In genomic region chr7:85104432-85105205, GRCh38 we compare ENCODE assay signal across 17 cellular contexts.
DNase-seq lines count a peak whose midpoint lies in the region; ATAC-seq, FAIRE-seq and TF ChIP-seq lines count a peak whose summit lies in the region.
"Had no signal": no experiment of that assay in that cellular context is flagged by ENCODE, and none has a peak within 500 bp of the region (broad histone marks: within the 10 kb centered on the region; RNA-seq: fewer than 3 reads in every experiment).

No MANE protein-coding gene starts in this region.

- FAIRE-seq in urothelium cell line (lab: Jason Lieb, UNC): no peak
- FAIRE-seq: RCC 7860 had no signal

- no peak for TF ChIP-seq CTCF in foreskin keratinocyte (conservative IDR thresholded peaks at IDR 0.05)

- H3K27me3 ChIP-seq in foreskin keratinocyte: no peaks in the 10 kb centered on the region
- H3K27me3 ChIP-seq: colonic mucosa had no signal

- ATAC-seq in Right ventricle myocardium inferior: peak; percentile 31
- peak; percentile 75 for ATAC-seq in foreskin keratinocyte
- ATAC-seq in GM21528 (IDR thresholded peaks at IDR 0.05; ENCODE audit: low FRiP score, unreplicated experiment): no peak
- ATAC-seq: activated naive CD4-positive, alpha-beta T cell treated with anti-CD3 and anti-CD28 coated beads, Interleukin-2, amount 50 U/mL, for 72 hours; left colon; natural killer cell had no signal

- peaks cover 31% of the 10 kb centered on the region for H3K4me1 ChIP-seq in foreskin keratinocyte
- H3K4me1 ChIP-seq: colonic mucosa had no signal

- H3K27ac ChIP-seq in foreskin keratinocyte: no peak overlapping the region
- H3K27ac ChIP-seq: colonic mucosa, KMS-11 had no signal

- intact Hi-C loops in Right ventricle myocardium inferior (cut with DNase I): no loop called here
- intact Hi-C loops in cardiac septum (cut with DNase I): no loop called here

- in situ Hi-C loops in SK-MEL-5 (cut with HindIII; ENCODE audit: low pct_unique_long_range_greater_than_20kb, low sequenced_read_pairs): no loop called here

- DNase-seq in Right ventricle myocardium inferior (ENCODE audit: missing footprints): no peak
- DNase-seq in cardiac septum (ENCODE audit: low spot score): no peak
- peak; percentile 56 for DNase-seq in SK-MEL-5 (ENCODE audit: low read depth, low spot score)
- peak; percentile 10 to 52 for DNase-seq in foreskin keratinocyte
- DNase-seq in urothelium cell line (ENCODE audit: low spot score): peak; percentile 12
- DNase-seq in NCI-H1694 (lab: John Stamatoyannopoulos, UW): no peak
- DNase-seq in ecto neural progenitor cell (ENCODE audit: low spot score): no peak
- DNase-seq: 8988T, colonic mucosa, DMS79, left colon, natural killer cell, NCI-H2171 treated with DMSO at 0.1 percent for 48 hours had no signal

Comparison
In these comparisons a context has a peak if more than half of its experiments do, and no peak if none do; other contexts are left out.
1. DNase-seq: peak in SK-MEL-5 (single experiment), foreskin keratinocyte (2 of 2) and urothelium cell line (single experiment); none in Right ventricle myocardium inferior (single experiment), cardiac septum (single experiment), NCI-H1694 (single experiment) and ecto neural progenitor cell (single experiment).